16 cellular contexts compared by ENCODE assay signal in genomic region chr14:56855891-56856461, GRCh38. TPM values are rescaled to one million over a fixed set of nuclear protein-coding genes. Genes with fewer than 3 reads are reported as not detected.
DNase-seq lines count a peak whose midpoint lies in the region; ATAC-seq, FAIRE-seq and TF ChIP-seq lines count a peak whose summit lies in the region.
"Had no signal": no experiment of that assay in that cellular context is flagged by ENCODE, and none has a peak within 500 bp of the region (broad histone marks: within the 10 kb centered on the region; RNA-seq: fewer than 3 reads in every experiment).

No MANE protein-coding gene starts in this region.

- H3K36me3 Mint-ChIP-seq in astrocyte (ENCODE audit: low read depth, unreplicated experiment): no peaks in the 10 kb centered on the region

- H3K9me3 ChIP-seq in astrocyte (ENCODE audit: insufficient read depth, low read depth, low read length): no peaks in the 10 kb centered on the region
- no peaks in the 10 kb centered on the region for H3K9me3 ChIP-seq in effector memory CD4-positive, alpha-beta T cell (ENCODE audit: control insufficient read depth, low read length)
- H3K9me3 ChIP-seq: pancreas, SK-N-SH, tibial artery had no signal

- no peak for ATAC-seq in GM19328 (IDR thresholded peaks at IDR 0.05; ENCODE audit: unreplicated experiment)

- H2BK120ac ChIP-seq in mesendoderm (ENCODE audit: low read depth, low read length): no peak overlapping the region

- H3K4me3 ChIP-seq in astrocyte (ENCODE audit: insufficient read depth, low read depth, low read length): no peak overlapping the region
- no peak overlapping the region for H3K4me3 ChIP-seq in mesendoderm (ENCODE audit: low read length)
- no peak overlapping the region for H3K4me3 ChIP-seq in effector memory CD4-positive, alpha-beta T cell (ENCODE audit: insufficient read depth, low read depth, low read length, poor library complexity, severe bottlenecking)
- H3K4me3 ChIP-seq: pancreas, tibial artery had no signal

- no peak overlapping the region for H2AK5ac ChIP-seq in mesendoderm (ENCODE audit: low read length)

- no peaks in the 10 kb centered on the region for H3K79me2 ChIP-seq in astrocyte (ENCODE audit: insufficient read depth, low read length)
- no peaks in the 10 kb centered on the region for H3K79me2 ChIP-seq in mesendoderm (ENCODE audit: control insufficient read depth, insufficient read depth, low read length)

- H3K27ac ChIP-seq in astrocyte (ENCODE audit: low read depth, low read length) (no peak overlapping the region), mesendoderm (ENCODE audit: low read depth, low read length) (peak overlapping the region; percentile 7)
- H3K27ac ChIP-seq in effector memory CD4-positive, alpha-beta T cell (ENCODE audit: insufficient read depth, low read length, poor library complexity, severe bottlenecking): no peak overlapping the region
- H3K27ac ChIP-seq: pancreas, tibial artery had no signal

- H3K4me1 Mint-ChIP-seq in astrocyte (ENCODE audit: low read depth, unreplicated experiment): peaks cover 3% of the 10 kb centered on the region

- H3K9me3 Mint-ChIP-seq in astrocyte (ENCODE audit: unreplicated experiment): no peaks in the 10 kb centered on the region

- H3K56ac ChIP-seq in mesendoderm (ENCODE audit: low read length): peak overlapping the region; percentile 75

- no peaks in the 10 kb centered on the region for H3K36me3 ChIP-seq in astrocyte (ENCODE audit: insufficient read depth, low read length)
- H3K36me3 ChIP-seq in mesendoderm (ENCODE audit: control insufficient read depth, insufficient read depth, low read length): no peaks in the 10 kb centered on the region
- H3K36me3 ChIP-seq in effector memory CD4-positive, alpha-beta T cell (ENCODE audit: control insufficient read depth, insufficient read depth, low read length): no peaks in the 10 kb centered on the region
- H3K36me3 ChIP-seq: pancreas, tibial artery had no signal

- no peak for TF ChIP-seq CTCF in astrocyte (IDR thresholded peaks at IDR 0.05; ENCODE audit: insufficient read depth, low read depth, low read length)

- no peak overlapping the region for H3K27ac Mint-ChIP-seq in astrocyte (ENCODE audit: unreplicated experiment)

- H2BK15ac ChIP-seq in mesendoderm (replicated peaks; ENCODE audit: low read depth): no peak overlapping the region

- H3K4me2 ChIP-seq in astrocyte (ENCODE audit: low read length): no peak overlapping the region
- peak overlapping the region; percentile 46 for H3K4me2 ChIP-seq in mesendoderm (ENCODE audit: low read length)
- H3K4me2 ChIP-seq: SK-N-SH had no signal

- H4K5ac ChIP-seq in mesendoderm (ENCODE audit: low read length): no peak overlapping the region

- H4K20me1 ChIP-seq in astrocyte (ENCODE audit: insufficient read depth, low read length): no peaks in the 10 kb centered on the region

- no peak overlapping the region for H3K23ac ChIP-seq in mesendoderm (ENCODE audit: low read length)

- peaks cover 2% of the 10 kb centered on the region for H3K27me3 Mint-ChIP-seq in astrocyte (ENCODE audit: low read depth, unreplicated experiment)

- no peak overlapping the region for H2AFZ ChIP-seq in astrocyte (ENCODE audit: low read depth, low read length)

- H2BK5ac ChIP-seq in mesendoderm (ENCODE audit: low read length): peak overlapping the region; percentile 58

- peak overlapping the region; percentile 67 for H3K4me3 Mint-ChIP-seq in astrocyte (ENCODE audit: unreplicated experiment)

- no CpG with 5 or more reads among the region's 9 CpGs for WGBS in mesendoderm (ENCODE audit: extremely low coverage, insufficient coverage, low lambda C conversion rate)

- no peak overlapping the region for H4K8ac ChIP-seq in mesendoderm (ENCODE audit: low read depth, low read length)

- FAIRE-seq in astrocyte (lab: Jason Lieb, UNC): no peak
- FAIRE-seq: endometrium, GM19239, pancreas had no signal

- H3K9ac ChIP-seq in astrocyte (ENCODE audit: low read length): no peak overlapping the region
- H3K9ac ChIP-seq in mesendoderm (ENCODE audit: low read length): peak overlapping the region; percentile 28
- H3K9ac ChIP-seq: SK-N-SH had no signal

- H3K4me1 ChIP-seq in astrocyte (ENCODE audit: insufficient read depth, low read length) (no peaks in the 10 kb centered on the region), mesendoderm (ENCODE audit: control insufficient read depth, low read depth, low read length) (peaks cover 7% of the 10 kb centered on the region)
- H3K4me1 ChIP-seq in effector memory CD4-positive, alpha-beta T cell (ENCODE audit: control insufficient read depth, insufficient read depth, low read length, poor library complexity, severe bottlenecking): no peaks in the 10 kb centered on the region
- H3K4me1 ChIP-seq: pancreas, tibial artery had no signal

- no peaks in the 10 kb centered on the region for H3K27me3 ChIP-seq in astrocyte (ENCODE audit: insufficient read depth, low read length)
- H3K27me3 ChIP-seq in mesendoderm (ENCODE audit: insufficient read depth, low read length, poor library complexity): no peaks in the 10 kb centered on the region
- no peaks in the 10 kb centered on the region for H3K27me3 ChIP-seq in effector memory CD4-positive, alpha-beta T cell (replicated peaks; ENCODE audit: control insufficient read depth, insufficient read depth, low read length, poor library complexity, severe bottlenecking)
- H3K27me3 ChIP-seq: tibial artery had no signal

- no peak overlapping the region for H3K4ac ChIP-seq in mesendoderm (ENCODE audit: low read depth, low read length)

- no peaks in the 10 kb centered on the region for H3K79me1 ChIP-seq in mesendoderm (ENCODE audit: low read length)

- peak; percentile 29 for DNase-seq in Daoy (ENCODE audit: low read depth)
- DNase-seq in NCI-H2081 (lab: John Stamatoyannopoulos, UW): peak; percentile 65 to 83
- DNase-seq in astrocyte (ENCODE audit: low read depth): no peak
- peak; percentile 94 for DNase-seq in mesendoderm
- no peak for DNase-seq in effector memory CD4-positive, alpha-beta T cell
- DNase-seq in stimulated activated CD8-positive, alpha-beta memory T cell treated with anti-CD3 and anti-CD28 coated beads, Interleukin-4, amount 100 ng/mL, for 48 hours: no peak
- no peak for DNase-seq in glomerular visceral epithelial cell (ENCODE audit: extremely low spot score)
- DNase-seq: activated CD4-positive, alpha-beta T cell treated with anti-CD3 and anti-CD28 coated beads, Interleukin-2, amount 50 U/mL, for 4 hours; NCI-H187; pancreas; SK-N-SH; tibial artery had no signal

- no peak overlapping the region for H3K18ac ChIP-seq in mesendoderm (ENCODE audit: low read length)

RNA-seq across cellular contexts. Expression of gene OTX2, which starts 45.7 kb away (rescaled TPM):
- total RNA-seq in Daoy (2014; rRNA removed; shearing (Covaris generic)): 2.5 and 4.5 TPM in 2 replicates
- 2.3 and 8.2 TPM in 2 replicates for total RNA-seq in astrocyte
- 74.3 TPM for polyA plus RNA-seq in mesendoderm (2013, experiment 1 of 2)
- polyA plus RNA-seq in mesendoderm (2013, experiment 2 of 2): 76.2 TPM
- total RNA-seq: kidney epithelial cell, pancreas had no signal
- polyA plus RNA-seq: pancreas, SK-N-SH had no signal

Comparison
In these comparisons a context has a peak if more than half of its experiments do, and no peak if none do; other contexts are left out.
1. DNase-seq: peak in Daoy (single experiment), NCI-H2081 (2 of 2) and mesendoderm (single experiment); none in astrocyte (single experiment), effector memory CD4-positive, alpha-beta T cell (0 of 3), stimulated activated CD8-positive, alpha-beta memory T cell treated with anti-CD3 and anti-CD28 coated beads, Interleukin-4, amount 100 ng/mL, for 48 hours (single experiment) and glomerular visceral epithelial cell (single experiment).